ENCODE assay signal across 8 cellular contexts in genomic region chr16:66357523-66357928, GRCh38. TPM values are rescaled to one million over a fixed set of nuclear protein-coding genes. Genes with fewer than 3 reads are reported as not detected.
DNase-seq lines count a peak whose midpoint lies in the region; ATAC-seq, FAIRE-seq and TF ChIP-seq lines count a peak whose summit lies in the region.

No MANE protein-coding gene starts in this region.

- H2BK12ac ChIP-seq in trophoblast cell (ENCODE audit: low read length): no peak overlapping the region

- peak; percentile 52 for TF ChIP-seq CTCF in AG04449 (IDR thresholded peaks at IDR 0.05; ENCODE audit: insufficient read depth, low read length, missing control alignments)
- TF ChIP-seq CTCF in VCaP (conservative IDR thresholded peaks at IDR 0.05): peak; percentile 77

- no peaks in the 10 kb centered on the region for H3K9me3 ChIP-seq in trophoblast cell (ENCODE audit: insufficient read depth, low read depth, low read length)

- H3K4ac ChIP-seq in trophoblast cell (ENCODE audit: low read depth, low read length): no peak overlapping the region

- H3K23ac ChIP-seq in trophoblast cell (ENCODE audit: low read length): no peak overlapping the region

- H4K12ac ChIP-seq in trophoblast cell (ENCODE audit: low read depth, low read length): no peak overlapping the region

- no CpG with 5 or more reads among the region's 5 CpGs for WGBS in trophoblast cell (ENCODE audit: extremely low coverage, insufficient coverage, insufficient read length)

- no peak overlapping the region for H2AFZ ChIP-seq in trophoblast cell (ENCODE audit: insufficient read depth, low read length, poor library complexity)

- ATAC-seq in GM18909 (IDR thresholded peaks at IDR 0.05; ENCODE audit: poor library complexity, unreplicated experiment): no peak
- no peak for ATAC-seq in HG03139 (IDR thresholded peaks at IDR 0.05; ENCODE audit: unreplicated experiment)

- H3K27me3 ChIP-seq in trophoblast cell (ENCODE audit: insufficient read depth, low read length): no peaks in the 10 kb centered on the region

- H3K27ac ChIP-seq in VCaP (no peak overlapping the region), trophoblast cell (ENCODE audit: low read depth, low read length) (no peak overlapping the region)

- H3K4me2 ChIP-seq in trophoblast cell (ENCODE audit: low read length): no peak overlapping the region

- H3K36me3 ChIP-seq in trophoblast cell (ENCODE audit: control insufficient read depth in 1 of 2, insufficient read depth in 2 of 2, low read length in 2 of 2): no peaks in the 10 kb centered on the region

- peaks cover 21 to 34% of the 10 kb centered on the region in 2 experiments for H3K4me1 ChIP-seq in trophoblast cell (ENCODE audit: control insufficient read depth in 1 of 2, insufficient read depth in 2 of 2, low read length in 2 of 2)

- POLR2A ChIA-PET in AG04449 (lab: Yijun Ruan, JAX): no interaction called here

- H3K14ac ChIP-seq in trophoblast cell (ENCODE audit: low read length): no peak overlapping the region

- DNase-seq in AG04449 (ENCODE audit: low read depth, low spot score): peak; percentile 47
- peak; percentile 19 for DNase-seq in NCI-H1105 treated with DMSO at 0.1 percent for 48 hours (lab: John Stamatoyannopoulos, UW)
- peak; percentile 78 for DNase-seq in foreskin melanocyte
- DNase-seq in trophoblast cell: peak; percentile 50 to 85

- H3K4me3 ChIP-seq in AG04449 (ENCODE audit: low read depth, low read length) (no peak overlapping the region), trophoblast cell (ENCODE audit: low read depth, low read length) (no peak overlapping the region)

- peaks cover 6% of the 10 kb centered on the region for H3K79me2 ChIP-seq in trophoblast cell (ENCODE audit: control insufficient read depth, insufficient read depth, low read length, poor library complexity)

- H3K18ac ChIP-seq in trophoblast cell (ENCODE audit: low read length): no peak overlapping the region

- H3K79me1 ChIP-seq in trophoblast cell (ENCODE audit: low read length): peaks cover 38% of the 10 kb centered on the region

- H2BK5ac ChIP-seq in trophoblast cell (ENCODE audit: low read depth, low read length, poor library complexity): peak overlapping the region; percentile 1

- peak overlapping the region; percentile 87 for H2BK120ac ChIP-seq in trophoblast cell (ENCODE audit: insufficient read depth, low read length, poor library complexity)

- CTCF ChIA-PET in AG04449 (lab: Yijun Ruan, JAX): interaction anchor here (0.6 to 9.3 kb wide), 35 partner anchors 9 to 512 kb away, joined by 3 to 218 read pairs (median 4); partner anchors contain the start of gene CDH5

- H4K8ac ChIP-seq in trophoblast cell (ENCODE audit: low read depth, low read length): no peak overlapping the region

- H2AK5ac ChIP-seq in trophoblast cell (ENCODE audit: low read length): no peak overlapping the region

- FAIRE-seq in G401.6 (lab: Jason Lieb, UNC): peak; percentile 89

- no peak overlapping the region for H3K9ac ChIP-seq in trophoblast cell (ENCODE audit: low read length)

- peak overlapping the region; percentile 92 for H4K91ac ChIP-seq in trophoblast cell (ENCODE audit: low read depth, low read length)

RNA-seq across cellular contexts. Expression of gene CDH5, which starts 9.0 kb away (rescaled TPM):
- 93.1 and 99.2 TPM in 2 replicates for polyA plus RNA-seq in trophoblast cell (2013)

Comparison
In these comparisons a context has a peak if more than half of its experiments do, and no peak if none do; other contexts are left out.
1. DNase-seq: peak in every context shown above with its lines; median percentile 78 in foreskin melanocyte; 68 in trophoblast cell; 47 in AG04449; 19 in NCI-H1105 treated with DMSO at 0.1 percent for 48 hours.